Comparison of ENCODE assay signal across 8 cellular contexts in genomic region chr14:73239463-73240241, GRCh38.
DNase-seq lines count a peak whose midpoint lies in the region; ATAC-seq lines count a peak whose summit lies in the region.

No MANE protein-coding gene starts in this region.

- H3K9me3 ChIP-seq in stomach smooth muscle (ENCODE audit: control insufficient read depth in 2 of 2, low read length in 2 of 2), result no peaks in the 10 kb centered on the region

- H3K4me1 ChIP-seq in stomach smooth muscle (ENCODE audit: control insufficient read depth, insufficient read depth, low read length), result peaks cover 59% of the 10 kb centered on the region

- peak overlapping the region; percentile 62 to 73 for H3K4me3 ChIP-seq in stomach smooth muscle (ENCODE audit: low read length in 2 of 2)

- H3K27ac ChIP-seq in caudate nucleus (ENCODE audit: low read depth, low read length) (peak overlapping the region; percentile 54), stomach smooth muscle (ENCODE audit: low read length) (peak overlapping the region; percentile 49)

- DNase-seq in HuH-7 (ENCODE audit: low spot score) (peak; percentile 5), caudate nucleus (lab: John Stamatoyannopoulos, UW) (peak in 22 of 61 donors; percentile 5 to 66 (median 30)), iPS-NIHi11 (ENCODE audit: low spot score) (peak; percentile 73), NCI-H446 (lab: John Stamatoyannopoulos, UW) (no peak), UCSD-AML1 (lab: John Stamatoyannopoulos, UW; ENCODE audit: unreplicated experiment) (no peak)
- DNase-seq in stimulated activated CD4-positive, alpha-beta T cell treated with anti-CD3 and anti-CD28 coated beads, Interleukin-4, amount 100 ng/mL, for 24 hours, result no peak

- peak overlapping the region; percentile 36 to 48 for H3K9ac ChIP-seq in stomach smooth muscle (ENCODE audit: low read length in 2 of 2)

- H3K36me3 ChIP-seq in stomach smooth muscle (ENCODE audit: control insufficient read depth in 2 of 2, insufficient read depth in 2 of 2, low read length in 2 of 2), result no peaks in the 10 kb centered on the region

- H3K27me3 ChIP-seq in stomach smooth muscle (ENCODE audit: control insufficient read depth in 1 of 2, insufficient read depth in 2 of 2, low read length in 2 of 2), result peaks cover 0 to 4% of the 10 kb centered on the region in 2 donors

- ATAC-seq in GM21367 (IDR thresholded peaks at IDR 0.05; ENCODE audit: unreplicated experiment), result no peak

Comparison
In these comparisons a context has a peak if more than half of its experiments do, and no peak if none do; other contexts are left out.
1. DNase-seq: peak in HuH-7 (single experiment) and iPS-NIHi11 (single experiment); none in stimulated activated CD4-positive, alpha-beta T cell treated with anti-CD3 and anti-CD28 coated beads, Interleukin-4, amount 100 ng/mL, for 24 hours (single experiment), NCI-H446 (0 of 2) and UCSD-AML1 (single experiment).